Comparison of ENCODE assay signal across 10 cellular contexts in the genomic region with DNA sequence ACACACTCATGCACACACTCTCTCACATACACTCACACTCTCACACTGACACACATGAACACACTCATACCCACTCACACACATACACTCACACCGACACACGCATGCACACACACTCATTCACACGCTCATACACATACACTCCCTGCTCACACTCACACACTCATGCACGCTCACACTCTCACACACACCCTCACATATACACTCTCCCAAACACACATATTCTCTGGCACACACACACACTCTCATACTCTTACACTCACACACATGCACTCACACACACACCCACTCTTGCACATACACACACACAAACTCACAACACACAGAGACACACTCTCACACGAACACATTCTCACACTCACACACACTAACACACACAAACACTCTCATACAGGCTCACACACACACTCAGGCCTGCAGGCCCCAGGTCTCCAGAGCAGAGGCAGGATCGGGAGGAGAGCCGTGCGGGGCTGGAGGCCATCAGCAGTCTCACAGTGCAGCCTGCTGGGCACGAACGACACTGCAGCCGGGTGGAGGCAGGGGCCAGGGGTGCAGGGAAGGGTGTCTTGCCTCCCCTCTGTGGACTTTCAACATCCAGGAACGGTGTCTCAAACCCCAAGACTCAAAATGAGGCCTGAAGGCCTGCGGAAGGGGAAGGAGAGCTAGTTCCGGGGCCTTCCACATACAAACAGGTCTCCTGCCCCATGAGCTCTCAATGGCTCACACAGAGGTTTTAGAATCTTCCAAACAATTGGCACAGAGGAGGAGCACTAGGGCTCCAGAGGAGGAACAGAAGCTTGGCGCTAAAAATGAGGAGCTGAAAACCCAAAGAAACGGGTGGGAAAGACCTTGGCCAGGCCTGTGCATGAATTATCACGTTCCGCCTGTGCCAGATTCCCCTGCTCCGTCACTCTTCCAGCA.
A peak's percentile ranks its signal among the peaks of the same experiment; 100 is the strongest.
DNase-seq lines count a peak whose midpoint lies in the region; ATAC-seq and TF ChIP-seq lines count a peak whose summit lies in the region.
"Had no signal": no experiment of that assay in that cellular context is flagged by ENCODE, and none has a peak within 500 bp of the region (broad histone marks: within the 10 kb centered on the region; RNA-seq: fewer than 3 reads in every experiment).

No MANE protein-coding gene starts in this region.

- H2AFZ ChIP-seq in neural progenitor cell (replicated peaks), result peak overlapping the region; percentile 58

- no peak overlapping the region for H3K27ac ChIP-seq in neural progenitor cell
- H3K27ac ChIP-seq: BLaER1 treated with 17β-estradiol and CSF1 and Interleukin-3, amounts not matched to agents 10 nM and 100 nM had no signal

- peaks cover 3% of the 10 kb centered on the region for H3K27me3 Mint-ChIP-seq in neural progenitor cell (ENCODE audit: insufficient read depth, low read depth)

- no peak for ATAC-seq in HG02870 (IDR thresholded peaks at IDR 0.05; ENCODE audit: unreplicated experiment)

- no peak overlapping the region for H3K4me2 ChIP-seq in neural progenitor cell

- no peaks in the 10 kb centered on the region for H3F3A ChIP-seq in neural progenitor cell (ENCODE audit: low read depth)

- H3K4me1 Mint-ChIP-seq in neural progenitor cell, result no peaks in the 10 kb centered on the region

- H3K9me3 Mint-ChIP-seq in neural progenitor cell, result no peaks in the 10 kb centered on the region
- H3K9me3 Mint-ChIP-seq: T-helper 1 cell treated with Interleukin-12 subunit alpha and Interleukin-12 subunit beta and Interleukin-4 antibody, amounts not matched to agents 30 μg/mL and 1 μg/mL, for 36 hours had no signal

- no peak overlapping the region for H3K27ac Mint-ChIP-seq in neural progenitor cell
- H3K27ac Mint-ChIP-seq: T-helper 1 cell treated with Interleukin-12 subunit alpha and Interleukin-12 subunit beta and Interleukin-4 antibody, amounts not matched to agents 30 μg/mL and 1 μg/mL, for 36 hours had no signal

- peak; percentile 93 for TF ChIP-seq CTCF in neural progenitor cell (IDR thresholded peaks at IDR 0.05)

- no peaks in the 10 kb centered on the region for H4K20me1 ChIP-seq in neural progenitor cell (ENCODE audit: low read depth)
- H4K20me1 ChIP-seq: BLaER1 treated with 17β-estradiol and CSF1 and Interleukin-3, amounts not matched to agents 10 nM and 100 nM had no signal

- H3K27me3 ChIP-seq in neural progenitor cell, result no peaks in the 10 kb centered on the region
- H3K27me3 ChIP-seq: BLaER1 treated with 17β-estradiol and CSF1 and Interleukin-3, amounts not matched to agents 10 nM and 100 nM had no signal

- no peak overlapping the region for H3K4me3 Mint-ChIP-seq in neural progenitor cell
- H3K4me3 Mint-ChIP-seq: T-helper 1 cell treated with Interleukin-12 subunit alpha and Interleukin-12 subunit beta and Interleukin-4 antibody, amounts not matched to agents 30 μg/mL and 1 μg/mL, for 36 hours had no signal

- H3K9me3 ChIP-seq in neural progenitor cell (ENCODE audit: low read depth), result no peaks in the 10 kb centered on the region
- H3K9me3 ChIP-seq: BLaER1 treated with 17β-estradiol and CSF1 and Interleukin-3, amounts not matched to agents 10 nM and 100 nM had no signal

- no peaks in the 10 kb centered on the region for H3K36me3 ChIP-seq in neural progenitor cell
- H3K36me3 ChIP-seq: BLaER1 treated with 17β-estradiol and CSF1 and Interleukin-3, amounts not matched to agents 10 nM and 100 nM had no signal

- H3K4me1 ChIP-seq in neural progenitor cell, result no peaks in the 10 kb centered on the region

- peaks cover 2% of the 10 kb centered on the region for H3K36me3 Mint-ChIP-seq in neural progenitor cell

- no peak overlapping the region for H3K9ac ChIP-seq in neural progenitor cell
- H3K9ac ChIP-seq: BLaER1 treated with 17β-estradiol and CSF1 and Interleukin-3, amounts not matched to agents 10 nM and 100 nM had no signal

- no peaks in the 10 kb centered on the region for H3K79me2 ChIP-seq in neural progenitor cell (ENCODE audit: low read depth)

- H3K4me3 ChIP-seq in neural progenitor cell, result no peak overlapping the region
- H3K4me3 ChIP-seq: BLaER1 treated with 17β-estradiol and CSF1 and Interleukin-3, amounts not matched to agents 10 nM and 100 nM had no signal

- DNase-seq in NCI-H1417 (lab: John Stamatoyannopoulos, UW) (peak in 2 of 3 experiments; percentile 38 to 45), NCI-H1417 treated with DMSO at 0.1 percent for 48 hours (lab: John Stamatoyannopoulos, UW) (no peak), NCI-H1092 (lab: John Stamatoyannopoulos, UW) (peak; percentile 4), ecto neural progenitor cell (ENCODE audit: low spot score) (peak; percentile 90), neural progenitor cell (ENCODE audit: low spot score) (peak; percentile 83), NOMO-1 treated with DMSO at 0.1 percent for 48 hours (lab: John Stamatoyannopoulos, UW; ENCODE audit: unreplicated experiment) (no peak)
- no peak for DNase-seq in activated CD4-positive, CD25-positive, alpha-beta regulatory T cell treated with anti-CD3 and anti-CD28 coated beads, Interleukin-2, amount 50 U/mL, for 72 hours

Comparison
In these comparisons a context has a peak if more than half of its experiments do, and no peak if none do; other contexts are left out.
1. DNase-seq: peak in NCI-H1417 (2 of 3), NCI-H1092 (single experiment), ecto neural progenitor cell (single experiment) and neural progenitor cell (single experiment); none in NCI-H1417 treated with DMSO at 0.1 percent for 48 hours (single experiment), NOMO-1 treated with DMSO at 0.1 percent for 48 hours (single experiment) and activated CD4-positive, CD25-positive, alpha-beta regulatory T cell treated with anti-CD3 and anti-CD28 coated beads, Interleukin-2, amount 50 U/mL, for 72 hours (single experiment).